Comparison of ENCODE assay signal across 9 cellular contexts in genomic region chr10:68334672-68335467, GRCh38. TPM values are rescaled to one million over a fixed set of nuclear protein-coding genes. Genes with fewer than 3 reads are reported as not detected.
DNase-seq lines count a peak whose midpoint lies in the region; ATAC-seq, FAIRE-seq and TF ChIP-seq lines count a peak whose summit lies in the region.
"Had no signal": no experiment of that assay in that cellular context is flagged by ENCODE, and none has a peak within 500 bp of the region (broad histone marks: within the 10 kb centered on the region; RNA-seq: fewer than 3 reads in every experiment).

No MANE protein-coding gene starts in this region.

- peaks cover 30% of the 10 kb centered on the region for H4K20me1 ChIP-seq in endothelial cell of umbilical vein (replicated peaks; ENCODE audit: control insufficient read depth, extremely low read depth, insufficient read depth, low read length)

- peaks cover 55% of the 10 kb centered on the region for H3K4me1 Mint-ChIP-seq in Caco-2 (ENCODE audit: low read depth, unreplicated experiment)

- no peaks in the 10 kb centered on the region for H3K9me3 Mint-ChIP-seq in Caco-2 (ENCODE audit: unreplicated experiment)

- peak overlapping the region; percentile 86 for H3K27ac Mint-ChIP-seq in Caco-2 (ENCODE audit: unreplicated experiment)

- no peak overlapping the region for H2AFZ ChIP-seq in endothelial cell of umbilical vein (ENCODE audit: low read depth, low read length)
- H2AFZ ChIP-seq in parathyroid adenoma, result no peak overlapping the region

- peaks cover 96% of the 10 kb centered on the region for H3K36me3 Mint-ChIP-seq in Caco-2 (ENCODE audit: insufficient read depth, unreplicated experiment)

- BruUV-seq in Caco-2 (replicated peaks; lab: Mats Ljungman, UMichigan) (no TSS peak), endothelial cell of umbilical vein (replicated peaks; lab: Mats Ljungman, UMichigan) (no TSS peak)

- TF ChIP-seq CTCF in Caco-2 (IDR thresholded peaks at IDR 0.05; ENCODE audit: insufficient read depth in 1 of 2, low read depth in 1 of 2, low read length in 1 of 2, severe bottlenecking in 1 of 2, unreplicated experiment in 1 of 2), result no peak
- TF ChIP-seq CTCF in endothelial cell of umbilical vein (IDR thresholded peaks at IDR 0.05; ENCODE audit: extremely low read depth in 1 of 2, insufficient read depth in 1 of 2, low read depth in 1 of 2, low read length in 2 of 2), result no peak
- TF ChIP-seq CTCF in parathyroid adenoma (IDR thresholded peaks at IDR 0.05), result no peak

- H3K27ac ChIP-seq in endothelial cell of umbilical vein (ENCODE audit: insufficient read depth, low read depth, low read length) (no peak overlapping the region), parathyroid adenoma (no peak overlapping the region)

- H3K27me3 Mint-ChIP-seq in Caco-2 (ENCODE audit: insufficient read depth, unreplicated experiment), result no peaks in the 10 kb centered on the region

- H3K4me1 ChIP-seq in Caco-2, result peaks cover 25% of the 10 kb centered on the region
- H3K4me1 ChIP-seq in endothelial cell of umbilical vein (ENCODE audit: control insufficient read depth, extremely low read depth, insufficient read depth, low read length), result peaks cover 20% of the 10 kb centered on the region
- H3K4me1 ChIP-seq in parathyroid adenoma, result peaks cover 4% of the 10 kb centered on the region

- H3K9me1 ChIP-seq in endothelial cell of umbilical vein (replicated peaks; ENCODE audit: control insufficient read depth, extremely low read depth, insufficient read depth, low read length), result no peaks in the 10 kb centered on the region

- H3K9me3 ChIP-seq in Caco-2 (no peaks in the 10 kb centered on the region), endothelial cell of umbilical vein (replicated peaks; ENCODE audit: control insufficient read depth, insufficient read depth, low read length) (no peaks in the 10 kb centered on the region), parathyroid adenoma (ENCODE audit: control insufficient read depth, low read length) (no peaks in the 10 kb centered on the region)

- H3K27me3 ChIP-seq in Caco-2 (replicated peaks; ENCODE audit: control insufficient read depth, insufficient read depth, low read length) (no peaks in the 10 kb centered on the region), endothelial cell of umbilical vein (ENCODE audit: control insufficient read depth in 2 of 2, insufficient read depth in 2 of 2, low read length in 2 of 2) (no peaks in the 10 kb centered on the region), parathyroid adenoma (ENCODE audit: control insufficient read depth, insufficient read depth, low read length) (no peaks in the 10 kb centered on the region)

- dilution Hi-C loops in endothelial cell of umbilical vein (cut with MboI; ENCODE audit: extremely low pct_ligation_motif_present, low sequenced_read_pairs), result no loop called here

- CTCF ChIA-PET in Caco-2 (lab: Charles Lee) (no interaction called here), endothelial cell of umbilical vein (lab: Charles Lee) (interaction anchor here (1.4 to 3.5 kb wide), 3 partner anchors 13 to 122 kb away, joined by 5 to 21 read pairs (median 7); no protein-coding TSS in a partner anchor)

- H3K4me3 ChIP-seq in Caco-2 (ENCODE audit: low read depth, low read length), result peak overlapping the region; percentile 13
- peak overlapping the region; percentile 95 to 100 (median 99) for H3K4me3 ChIP-seq in endothelial cell of umbilical vein (replicated peaks in 1 of 3; ENCODE audit: insufficient read depth in 1 of 3, low read depth in 1 of 3, low read length in 3 of 3)
- peak overlapping the region; percentile 72 for H3K4me3 ChIP-seq in parathyroid adenoma (ENCODE audit: low read depth, low read length)

- H3K4me3 Mint-ChIP-seq in Caco-2 (ENCODE audit: unreplicated experiment), result peak overlapping the region; percentile 87

- POLR2A ChIA-PET in Caco-2 (lab: Charles Lee) (no interaction called here), endothelial cell of umbilical vein (lab: Charles Lee) (no interaction called here)

- no peak for ATAC-seq in GM19455 (IDR thresholded peaks at IDR 0.05; ENCODE audit: unreplicated experiment)

- intact Hi-C loops in Caco-2 (cut with micrococcal nuclease; ENCODE audit: unreplicated experiment), result loop anchor here (10.0 kb wide), 2 partner anchors 450 to 480 kb away; partner anchors contain the start of gene SIRT1
- intact Hi-C loops in endothelial cell of umbilical vein (cut with micrococcal nuclease), result no loop called here

- H3K36me3 ChIP-seq in Caco-2 (ENCODE audit: control insufficient read depth, insufficient read depth, low read length), result 0 out of 2 replicates have a peak, but pooled peaks cover 2% of the 10 kb centered on the region
- H3K36me3 ChIP-seq in endothelial cell of umbilical vein (ENCODE audit: control insufficient read depth in 2 of 2, extremely low read depth in 1 of 2, insufficient read depth in 2 of 2, low read length in 2 of 2), result peaks cover 7 to 8% of the 10 kb centered on the region in 2 experiments
- no peaks in the 10 kb centered on the region for H3K36me3 ChIP-seq in parathyroid adenoma (ENCODE audit: control insufficient read depth, insufficient read depth, low read length)

- H3K9ac ChIP-seq in endothelial cell of umbilical vein (replicated peaks; ENCODE audit: extremely low read depth, insufficient read depth, low read length), result peak overlapping the region; percentile 99
- H3K9ac ChIP-seq in parathyroid adenoma, result no peak overlapping the region

- no peak for DNase-seq in Caco-2
- peak; percentile 33 for DNase-seq in OCI-M1 (lab: John Stamatoyannopoulos, UW)
- DNase-seq in endothelial cell of umbilical vein (ENCODE audit: low read depth, low spot score), result peak; percentile 15
- DNase-seq in NCI-H1417 treated with DMSO at 0.1 percent for 48 hours (lab: John Stamatoyannopoulos, UW), result no peak
- DNase-seq in inferior parietal cortex (ENCODE audit: extremely low spot score), result no peak
- no peak for DNase-seq in HK-2 (ENCODE audit: unreplicated experiment)
- DNase-seq: NCI-H146 had no signal

- H3K4me2 ChIP-seq in endothelial cell of umbilical vein (ENCODE audit: insufficient read depth, low read length) (peak overlapping the region; percentile 98), parathyroid adenoma (ENCODE audit: low read length) (peak overlapping the region; percentile 63)

- FAIRE-seq in endothelial cell of umbilical vein (lab: Jason Lieb, UNC), result peak; percentile 48

- TF ChIP-seq POLR2A in endothelial cell of umbilical vein (IDR thresholded peaks at IDR 0.05; ENCODE audit: low read depth, low read length), result no peak

- H3K79me2 ChIP-seq in endothelial cell of umbilical vein (ENCODE audit: control insufficient read depth, insufficient read depth, low read length), result peaks cover 79% of the 10 kb centered on the region
- H3K79me2 ChIP-seq in parathyroid adenoma, result peaks cover 50% of the 10 kb centered on the region

TF ChIP-seq in endothelial cell of umbilical vein, 7 proteins besides CTCF, POLR2A, EP300 and RAD21:
- TF ChIP-seq FOS (IDR thresholded peaks at IDR 0.05; ENCODE audit: borderline replicate concordance, insufficient read depth, low read length), result no peak
- TF ChIP-seq MYC (IDR thresholded peaks at IDR 0.05; ENCODE audit: low read depth, low read length), result no peak
- no peak for TF ChIP-seq GATA2 (IDR thresholded peaks at IDR 0.05; ENCODE audit: insufficient read depth, insufficient read length, low read depth, low read length)
- no peak for TF ChIP-seq EZH2 (IDR thresholded peaks at IDR 0.05; ENCODE audit: borderline replicate concordance, low read depth, low read length, severe bottlenecking)
- TF ChIP-seq JUN (IDR thresholded peaks at IDR 0.05; ENCODE audit: borderline replicate concordance, insufficient read depth, insufficient read length, low read depth), result no peak
- TF ChIP-seq, protein P1, sequence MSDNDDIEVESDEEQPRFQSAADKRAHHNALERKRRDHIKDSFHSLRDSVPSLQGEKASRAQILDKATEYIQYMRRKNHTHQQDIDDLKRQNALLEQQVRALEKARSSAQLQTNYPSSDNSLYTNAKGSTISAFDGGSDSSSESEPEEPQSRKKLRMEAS (IDR thresholded peaks at IDR 0.05; ENCODE audit: insufficient read depth, insufficient read length), result no peak

RNA-seq across cellular contexts. Expression of gene PBLD, which starts 2.1 kb away (rescaled TPM):
- total RNA-seq in Caco-2 (2022), result 13.2 and 15.3 TPM in 2 replicates
- total RNA-seq in endothelial cell of umbilical vein, result 3.6 and 5.1 TPM in 2 replicates
- polyA plus RNA-seq in endothelial cell of umbilical vein, result 0.94 and 1.5 TPM in 2 replicates
- polyA plus RNA-seq in endothelial cell of umbilical vein (2011; cell fraction: cytosol; rRNA removed), result 1.2 and 1.6 TPM in 2 replicates
- 4.8 and 5.1 TPM in 2 replicates for polyA plus RNA-seq in endothelial cell of umbilical vein (2011; cell fraction: nucleus; rRNA removed)
- polyA plus RNA-seq in endothelial cell of umbilical vein (2012), result 4.3 and 4.7 TPM in 2 replicates
- 2.3 and 2.5 TPM in 2 replicates for polyA minus RNA-seq in endothelial cell of umbilical vein
- not detected for polyA minus RNA-seq in endothelial cell of umbilical vein (2011; cell fraction: cytosol; rRNA and poly(A)+ RNA removed)
- 2.5 and 4.9 TPM in 2 replicates for polyA minus RNA-seq in endothelial cell of umbilical vein (2011; cell fraction: nucleus; rRNA and poly(A)+ RNA removed)

RNA-seq across cellular contexts. Expression of gene HNRNPH3, which starts 3.0 kb away (rescaled TPM):
- total RNA-seq in Caco-2 (2022) (262 and 283 TPM in 2 replicates), endothelial cell of umbilical vein (146 and 151 TPM in 2 replicates)
- polyA plus RNA-seq in endothelial cell of umbilical vein, result 17.9 and 34.0 TPM in 2 replicates
- 68.6 and 77.2 TPM in 2 replicates for polyA plus RNA-seq in endothelial cell of umbilical vein (2011; cell fraction: cytosol; rRNA removed)
- polyA plus RNA-seq in endothelial cell of umbilical vein (2011; cell fraction: nucleus; rRNA removed), result 77.6 and 122 TPM in 2 replicates
- 196 and 267 TPM in 2 replicates for polyA plus RNA-seq in endothelial cell of umbilical vein (2012)
- polyA minus RNA-seq in endothelial cell of umbilical vein, result 46.0 and 51.1 TPM in 2 replicates
- 42.5 TPM for polyA minus RNA-seq in endothelial cell of umbilical vein (2011; cell fraction: cytosol; rRNA and poly(A)+ RNA removed)
- polyA minus RNA-seq in endothelial cell of umbilical vein (2011; cell fraction: nucleus; rRNA and poly(A)+ RNA removed), result 35.3 and 57.3 TPM in 2 replicates

Comparison
In these comparisons a context has a peak if more than half of its experiments do, and no peak if none do; other contexts are left out.
1. DNase-seq: peak in OCI-M1 (single experiment) and endothelial cell of umbilical vein (single experiment); none in Caco-2 (0 of 2), NCI-H1417 treated with DMSO at 0.1 percent for 48 hours (single experiment), inferior parietal cortex (single experiment) and HK-2 (single experiment).
2. H3K4me3 ChIP-seq: peak in every context shown above with its lines; median percentile 99 in endothelial cell of umbilical vein; 72 in parathyroid adenoma; 13 in Caco-2.